ENCODE assay signal across 21 cellular contexts in genomic region chr6:105109955-105110650, GRCh38.
"Had no signal": no experiment of that assay in that cellular context is flagged by ENCODE, and none has a peak within 500 bp of the region (broad histone marks: within the 10 kb centered on the region; RNA-seq: fewer than 3 reads in every experiment).

No MANE protein-coding gene starts in this region.

- H3K36me3 ChIP-seq: brain microvascular endothelial cell, upper lobe of left lung had no signal

- DNase-seq: activated CD4-positive, alpha-beta T cell treated with anti-CD3 and anti-CD28 coated beads, Interleukin-2, amount 50 U/mL, for 1 hour; activated CD4-positive, CD25-positive, alpha-beta regulatory T cell treated with anti-CD3 and anti-CD28 coated beads, Interleukin-2, amount 50 U/mL, for 72 hours; activated CD8-positive, alpha-beta memory T cell treated with anti-CD3 and anti-CD28 coated beads, Interleukin-2, amount 50 U/mL, for 4 hours; activated naive CD4-positive, alpha-beta T cell treated with anti-CD3 and anti-CD28 coated beads, Interleukin-2, amount 10 ng/mL, durations not matched to agents 7 days and 5 days; activated naive CD8-positive, alpha-beta T cell treated with anti-CD3 and anti-CD28 coated beads, Interleukin-2, amount 50 U/mL, for 24 hours; activated T-cell treated with anti-CD3 and anti-CD28 coated beads, Interleukin-2, amount 50 U/mL, for 4 hours; anterior cingulate cortex; brain microvascular endothelial cell; central memory CD4-positive, alpha-beta T cell; erythroblast; head of caudate nucleus; kidney; occipital lobe; posterior cingulate gyrus; stimulated activated naive CD8-positive, alpha-beta T cell treated with anti-CD3 and anti-CD28 coated beads, Interleukin-15, amount 100 ng/mL, for 72 hours; T-helper 2 cell; upper lobe of left lung had no signal

- H3K4me3 ChIP-seq: lung, skin epidermis, upper lobe of left lung had no signal

- H3K27ac ChIP-seq: brain microvascular endothelial cell, skin epidermis, upper lobe of left lung, VCaP had no signal

- H3K27me3 ChIP-seq: brain microvascular endothelial cell, upper lobe of left lung had no signal

- H3K4me1 ChIP-seq: upper lobe of left lung had no signal

- H3K9me3 ChIP-seq: upper lobe of left lung had no signal

- ATAC-seq: activated naive CD8-positive, alpha-beta T cell treated with anti-CD3 and anti-CD28 coated beads, Interleukin-2, amount 50 U/mL, for 24 hours; activated T-cell treated with anti-CD3 and anti-CD28 coated beads, Interleukin-2, amount 50 U/mL, for 4 hours; left lobe of liver; stimulated activated naive CD8-positive, alpha-beta T cell treated with anti-CD3 and anti-CD28 coated beads, Interleukin-15, amount 100 ng/mL, for 72 hours had no signal
